26 cellular contexts compared by ENCODE assay signal in the genomic region with DNA sequence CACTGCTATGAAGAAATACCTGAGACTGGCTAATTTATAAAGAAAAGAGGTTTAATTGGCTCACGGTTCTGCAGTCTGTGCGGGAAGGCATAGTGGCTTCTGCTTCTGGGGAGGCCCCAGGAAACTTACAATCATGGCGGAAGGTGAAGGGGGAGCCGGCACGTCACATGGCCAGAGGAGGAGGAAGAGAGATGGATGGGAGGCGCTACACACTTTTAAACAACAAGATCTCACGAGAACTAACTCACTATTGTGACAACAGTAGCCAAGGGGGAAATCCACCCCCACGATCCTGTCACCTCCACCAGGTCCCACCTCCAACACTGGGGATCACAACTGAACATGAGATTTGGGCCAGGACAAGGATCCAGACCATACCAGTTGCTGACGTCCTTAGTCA. TPM values are rescaled to one million over a fixed set of nuclear protein-coding genes. Genes with fewer than 3 reads are reported as not detected.
DNase-seq lines count a peak whose midpoint lies in the region; ATAC-seq, FAIRE-seq and TF ChIP-seq lines count a peak whose summit lies in the region.
"Had no signal": no experiment of that assay in that cellular context is flagged by ENCODE, and none has a peak within 500 bp of the region (broad histone marks: within the 10 kb centered on the region; RNA-seq: fewer than 3 reads in every experiment).

No MANE protein-coding gene starts in this region.

- H4K5ac ChIP-seq in H1 (ENCODE audit: insufficient read length, low read depth, low read length): no peak overlapping the region

- H3K79me2 ChIP-seq in MM.1S (ENCODE audit: low read length): no peaks in the 10 kb centered on the region
- no peaks in the 10 kb centered on the region; a peak in 1 of 4 replicates for H3K79me2 ChIP-seq in H1 (ENCODE audit: control insufficient read depth in 1 of 2, insufficient read depth in 2 of 2, low read length in 2 of 2)

- H2BK5ac ChIP-seq in H1 (ENCODE audit: low read depth, low read length): no peak overlapping the region

- TF ChIP-seq RAD21 in H1 (IDR thresholded peaks at IDR 0.05 in 1 of 2, conservative IDR thresholded peaks at IDR 0.05 in 1 of 2; ENCODE audit: low read depth in 2 of 2, low read length in 2 of 2): no peak

- no peak for TF ChIP-seq POLR2A in H1 (IDR thresholded peaks at IDR 0.05; ENCODE audit: control extremely low read depth in 1 of 2, low read depth in 2 of 2, low read length in 2 of 2)

- no peak overlapping the region for H3K56ac ChIP-seq in H1 (replicated peaks; ENCODE audit: insufficient read length, low read depth, low read length)

- no peak overlapping the region for H3K14ac ChIP-seq in H1 (ENCODE audit: insufficient read length)

- CTCF ChIA-PET in H1 (lab: Charles Lee; ENCODE audit: partially characterized antibody): no interaction called here

- H3K9ac ChIP-seq in MM.1S (ENCODE audit: low read length) (no peak overlapping the region), H1 (replicated peaks in 1 of 4; ENCODE audit: extremely low read depth in 1 of 4, low read depth in 3 of 4, low read length in 3 of 4) (no peak overlapping the region)

- POLR2A ChIA-PET in H1 (lab: Charles Lee; ENCODE audit: partially characterized antibody): no interaction called here

- H2AK5ac ChIP-seq in H1 (ENCODE audit: low read depth, low read length): 0 out of 2 replicates have a peak overlapping the region, but pooled peaks have one; percentile 53

- H2AFZ ChIP-seq in MM.1S (ENCODE audit: low read length): no peak overlapping the region
- H2AFZ ChIP-seq in H1 (ENCODE audit: low read length): no peak overlapping the region

- H3K27me3 ChIP-seq in MM.1S (replicated peaks; ENCODE audit: insufficient read depth, low read length): peaks cover 31% of the 10 kb centered on the region
- H3K27me3 ChIP-seq in H1 (replicated peaks in 1 of 4; ENCODE audit: control insufficient read depth in 3 of 4, extremely low read depth in 1 of 4, insufficient read depth in 3 of 4, low read length in 3 of 4): no peaks in the 10 kb centered on the region; a peak in 1 of 7 replicates
- H3K27me3 ChIP-seq: breast epithelium had no signal

- H3K18ac ChIP-seq in H1 (ENCODE audit: extremely low read depth, low read length): no peak overlapping the region

- 88% methylated on average over 9 of the region's 9 CpGs; no CpG with 5 or more reads in 1 of the 2 experiments for WGBS in H1 (ENCODE audit: extremely low coverage in 1 of 2, insufficient coverage in 1 of 2, insufficient read length in 1 of 2, insufficient replicate concordance in 2 of 2, low coverage in 1 of 2, low lambda C conversion rate in 2 of 2, missing lambda C conversion rate in 1 of 2), 2 experiments

- intact Hi-C loops in sciatic nerve (cut with DNase I): no loop called here

- no peak overlapping the region for H2BK20ac ChIP-seq in H1 (ENCODE audit: low read length)

- peak; percentile 73 for DNase-seq in DMS53 (lab: John Stamatoyannopoulos, UW)
- DNase-seq in DMS53 treated with DMSO at 0.1 percent for 48 hours (lab: John Stamatoyannopoulos, UW; ENCODE audit: unreplicated experiment): no peak
- DNase-seq in MM.1S: no peak
- DNase-seq in H1 (ENCODE audit: low read depth in 1 of 2, low spot score in 2 of 2): no peak
- DNase-seq in sciatic nerve (ENCODE audit: low spot score): peak; percentile 31
- DNase-seq in NCI-H2081 treated with DMSO at 0.1 percent for 48 hours (lab: John Stamatoyannopoulos, UW): no peak
- no peak for DNase-seq in NCI-H69 (lab: John Stamatoyannopoulos, UW)
- DNase-seq: activated CD4-positive, alpha-beta memory T cell treated with anti-CD3 and anti-CD28 coated beads, Interleukin-2, amount 10 ng/mL, durations not matched to agents 7 days and 5 days; activated CD4-positive, CD25-positive, alpha-beta regulatory T cell; activated gamma-delta T cell treated with Interleukin-2 at 50 U/mL for 16 hours; CD8-positive, alpha-beta memory T cell; cortex of kidney; DND-41; endodermal cell; NCI-H1105 treated with DMSO at 0.1 percent for 48 hours; NCI-H2029 treated with DMSO at 0.1 percent for 48 hours; NCI-H524; stimulated activated CD4-positive, alpha-beta T cell treated with anti-CD3 and anti-CD28 coated beads, Interleukin-2, amount 100 ng/mL, for 24 hours; stimulated activated naive B cell treated with anti-CD40 and anti-IgM and Interleukin-4, amounts not matched to agents 10 μg/mL and 1 μg/mL and 100 μg/mL, for 72 hours; T-helper 9 cell had no signal

- H3K23ac ChIP-seq in H1 (ENCODE audit: insufficient read length): no peak overlapping the region

- H4K20me1 ChIP-seq in MM.1S (ENCODE audit: insufficient read depth, low read length) (no peaks in the 10 kb centered on the region), H1 (replicated peaks in 1 of 2; ENCODE audit: control insufficient read depth in 1 of 2, insufficient read depth in 2 of 2, low read length in 2 of 2) (peaks cover 2 to 7% of the 10 kb centered on the region in 2 experiments)

- no peak overlapping the region for H2BK120ac ChIP-seq in H1 (replicated peaks; ENCODE audit: low read depth, low read length)

- no peak for TF ChIP-seq CTCF in MM.1S (IDR thresholded peaks at IDR 0.05; ENCODE audit: low read length)
- no peak for TF ChIP-seq CTCF in H1 (IDR thresholded peaks at IDR 0.05; ENCODE audit: control extremely low read depth in 1 of 3, insufficient read depth in 1 of 3, low read depth in 1 of 3, low read length in 3 of 3)

- ATAC-seq in sciatic nerve (no peak), GM19452 (IDR thresholded peaks at IDR 0.05; ENCODE audit: unreplicated experiment) (no peak)
- ATAC-seq: left colon; stimulated activated naive B cell treated with anti-CD40 and anti-IgM and Interleukin-4, amounts not matched to agents 10 μg/mL and 1 μg/mL and 100 μg/mL, for 72 hours had no signal

- H3F3A ChIP-seq in MM.1S (ENCODE audit: insufficient read depth, low read length): no peaks in the 10 kb centered on the region

- H3K36me3 ChIP-seq in MM.1S (replicated peaks; ENCODE audit: insufficient read depth, low read length) (no peaks in the 10 kb centered on the region), H1 (ENCODE audit: control insufficient read depth in 2 of 4, insufficient read depth in 4 of 4, low read length in 3 of 4) (no peaks in the 10 kb centered on the region)
- H3K36me3 ChIP-seq: breast epithelium, thoracic aorta had no signal

- H3K4me3 ChIP-seq in MM.1S (ENCODE audit: low read length) (peak overlapping the region; percentile 31; the same call in 1 of the 2 replicates), H1 (ENCODE audit: extremely low read depth in 1 of 4, insufficient read depth in 2 of 4, low read depth in 3 of 4, low read length in 4 of 4) (no peak overlapping the region)
- H3K4me3 ChIP-seq: breast epithelium, thoracic aorta had no signal

- no peak for TF ChIP-seq EP300 in H1 (IDR thresholded peaks at IDR 0.05; ENCODE audit: borderline replicate concordance in 1 of 2, low read depth in 2 of 2, low read length in 2 of 2)

- H2BK12ac ChIP-seq in H1 (ENCODE audit: low read depth, low read length): no peak overlapping the region

- no peak overlapping the region for H4K8ac ChIP-seq in H1 (ENCODE audit: extremely low read depth, insufficient read depth, low read length)

- no peak overlapping the region for H3K4ac ChIP-seq in H1 (replicated peaks; ENCODE audit: insufficient read length, low read depth, low read length)

- no peaks in the 10 kb centered on the region for H3K9me2 ChIP-seq in MM.1S (replicated peaks; ENCODE audit: insufficient read depth, low read length)

- H3K27ac ChIP-seq in MM.1S (ENCODE audit: low read length): no peak overlapping the region
- H3K27ac ChIP-seq in H1 (ENCODE audit: low read depth, low read length): no peak overlapping the region
- H3K27ac ChIP-seq: 22Rv1, breast epithelium, thoracic aorta had no signal

- H3K9me3 ChIP-seq in MM.1S (replicated peaks; ENCODE audit: insufficient read depth, low read length): no peaks in the 10 kb centered on the region
- no peaks in the 10 kb centered on the region for H3K9me3 ChIP-seq in H1 (ENCODE audit: insufficient read depth in 2 of 2, low read depth in 1 of 2, low read length in 1 of 2)
- H3K9me3 ChIP-seq: breast epithelium, thoracic aorta had no signal

- no peaks in the 10 kb centered on the region for H3K4me1 ChIP-seq in MM.1S (ENCODE audit: low read length)
- peaks cover 0 to 4% (median under 1%) of the 10 kb centered on the region in 4 experiments; a peak in 5 of 7 replicates for H3K4me1 ChIP-seq in H1 (replicated peaks in 1 of 4; ENCODE audit: control insufficient read depth in 3 of 4, insufficient read depth in 4 of 4, low read length in 3 of 4)

- H2BK15ac ChIP-seq in H1 (ENCODE audit: low read length): peak overlapping the region; percentile 31; the same call in 1 of the 2 replicates

- H3K23me2 ChIP-seq in H1 (ENCODE audit: low read depth, low read length): peaks cover 6% of the 10 kb centered on the region; the same call in 1 of the 2 replicates

- H3K79me1 ChIP-seq in H1 (ENCODE audit: low read depth, low read length): no peaks in the 10 kb centered on the region

- H4K91ac ChIP-seq in H1 (replicated peaks; ENCODE audit: insufficient read length, low read length): no peak overlapping the region

- H3K4me2 ChIP-seq in MM.1S (ENCODE audit: low read depth, low read length) (no peak overlapping the region), H1 (ENCODE audit: insufficient read depth in 1 of 2, low read depth in 2 of 2, low read length in 2 of 2) (no peak overlapping the region)

- FAIRE-seq in H1 (lab: Jason Lieb, UNC): no peak
- FAIRE-seq: GM12892 had no signal

TF ChIP-seq in H1, 55 proteins besides CTCF, POLR2A, EP300 and RAD21 (continues in another document):
- TF ChIP-seq ZNF274 (IDR thresholded peaks at IDR 0.05; ENCODE audit: borderline replicate concordance, extremely low read depth, low read length) (no peak), GTF2F1 (IDR thresholded peaks at IDR 0.05; ENCODE audit: borderline replicate concordance, low read depth, low read length) (no peak), POU5F1 (IDR thresholded peaks at IDR 0.05; ENCODE audit: low read depth, low read length) (no peak), EZH2 (IDR thresholded peaks at IDR 0.05; ENCODE audit: low read depth, low read length, severe bottlenecking) (no peak), ASH2L (IDR thresholded peaks at IDR 0.05; ENCODE audit: low read length) (no peak)

RNA-seq across cellular contexts. Expression of gene INPP5A, which starts 26.5 kb away (rescaled TPM):
- 25.5 and 27.5 TPM in 2 replicates for total RNA-seq in H1 (2021; fragmentation: NEBNext Ultra II Directional; extraction: Animal tissue kit (Norgen Biotek cat#: 25700))
- 16.8 and 19.7 TPM in 2 replicates for polyA plus RNA-seq in H1 (2011; rRNA removed)
- polyA plus RNA-seq in H1 (2011; cell fraction: cytosol; rRNA removed): 15.9 TPM
- polyA plus RNA-seq in H1 (2011; cell fraction: nucleus; rRNA removed): 12.0 TPM
- 16.0 to 19.8 TPM (median 18.0 TPM) in 4 replicates for polyA plus RNA-seq in H1 (2012, experiment 1 of 2)
- polyA plus RNA-seq in H1 (2012, experiment 2 of 2): 19.3 TPM
- 15.4 TPM for polyA plus RNA-seq in H1 (2013, experiment 1 of 2)
- polyA plus RNA-seq in H1 (2013, experiment 2 of 2): 14.7 TPM
- 21.6 and 22.1 TPM in 2 replicates for polyA minus RNA-seq in H1 (2011; rRNA and poly(A)+ RNA removed)
- polyA minus RNA-seq in H1 (2011; cell fraction: cytosol; rRNA and poly(A)+ RNA removed): 12.3 TPM
- 12.1 TPM for polyA minus RNA-seq in H1 (2011; cell fraction: nucleus; rRNA and poly(A)+ RNA removed)
- total RNA-seq in sciatic nerve: 54.3 TPM

Comparison
In these comparisons a context has a peak if more than half of its experiments do, and no peak if none do; other contexts are left out.
1. DNase-seq: peak in DMS53 (single experiment) and sciatic nerve (single experiment); none in DMS53 treated with DMSO at 0.1 percent for 48 hours (single experiment), MM.1S (single experiment), H1 (0 of 2), NCI-H2081 treated with DMSO at 0.1 percent for 48 hours (single experiment) and NCI-H69 (single experiment).